In genomic region chr20:24838551-24839530, GRCh38 we compare ENCODE assay signal across 1 cellular context.
TF ChIP-seq lines count a peak whose summit lies in the region.

No MANE protein-coding gene starts in this region.

TF ChIP-seq in HepG2, 621 proteins besides CTCF, POLR2A, EP300 and RAD21 (continued from another document):
- no peak for TF ChIP-seq ZNF318 (CRISPR knock-in tag; IDR thresholded peaks at IDR 0.05)
TF ChIP-seq in HepG2: peak in this region for 1.
